27 cellular contexts compared by ENCODE assay signal in genomic region chr3:127072971-127073851, GRCh38.
DNase-seq lines count a peak whose midpoint lies in the region; ATAC-seq and TF ChIP-seq lines count a peak whose summit lies in the region.
"Had no signal": no experiment of that assay in that cellular context is flagged by ENCODE, and none has a peak within 500 bp of the region (broad histone marks: within the 10 kb centered on the region; RNA-seq: fewer than 3 reads in every experiment).

No MANE protein-coding gene starts in this region.

- peak overlapping the region; percentile 70 for H3K27ac ChIP-seq in VCaP
- H3K27ac ChIP-seq in lower lobe of right lung = no peak overlapping the region
- no peak overlapping the region for H3K27ac ChIP-seq in testis
- H3K27ac ChIP-seq in GM23338 (ENCODE audit: low read depth) = no peak overlapping the region
- H3K27ac ChIP-seq: SJSA1 had no signal

- no peak overlapping the region for H3K27ac Mint-ChIP-seq in GM23338
- H3K27ac Mint-ChIP-seq: activated naive CD4-positive, alpha-beta T cell treated with anti-CD3 and anti-CD28 coated beads, Interleukin-2, amount 10 ng/mL, durations not matched to agents 7 days and 5 days; CD4-positive, alpha-beta T cell; naive thymus-derived CD4-positive, alpha-beta T cell; stimulated activated naive CD8-positive, alpha-beta T cell treated with anti-CD3 and anti-CD28 coated beads, Interleukin-15, Interleukin-2, amounts not matched to agents 100 ng/mL and 50 ng/mL, for 24 hours had no signal

- 68 to 72% methylated on average over 11 to 17 of the region's 17 CpGs for WGBS in testis, 2 donors

- no peaks in the 10 kb centered on the region for H3K36me3 ChIP-seq in lower lobe of right lung
- no peaks in the 10 kb centered on the region for H3K36me3 ChIP-seq in testis (ENCODE audit: low read depth, missing control alignments)
- no peaks in the 10 kb centered on the region for H3K36me3 ChIP-seq in GM23338 (ENCODE audit: insufficient read depth)
- H3K36me3 ChIP-seq: SJSA1, tibial artery had no signal

- no peaks in the 10 kb centered on the region for H3F3A ChIP-seq in GM23338 (replicated peaks; ENCODE audit: low read depth)

- DNase-seq in Right ventricle myocardium inferior (ENCODE audit: missing footprints) (no peak), left cardiac atrium (no peak), lower lobe of right lung (peak; percentile 23), testis (peak; percentile 26), GM23338 (ENCODE audit: low spot score) (no peak)
- DNase-seq in activated CD8-positive, alpha-beta memory T cell treated with anti-CD3 and anti-CD28 coated beads, Interleukin-2, amount 50 U/mL, for 4 hours = no peak
- DNase-seq: activated CD4-positive, alpha-beta T cell treated with anti-CD3 and anti-CD28 coated beads, Interleukin-2, amount 50 U/mL, for 4 hours; activated CD8-positive, alpha-beta memory T cell treated with anti-CD3 and anti-CD28 coated beads, Interleukin-2, amount 10 ng/mL, durations not matched to agents 7 days and 5 days; activated naive CD4-positive, alpha-beta T cell treated with anti-CD3 and anti-CD28 coated beads, Interleukin-2, amount 10 ng/mL, durations not matched to agents 7 days and 5 days; CD4-positive, alpha-beta T cell; IMR-90; left colon; MV-4-11; naive thymus-derived CD4-positive, alpha-beta T cell; NCI-H1436 treated with DMSO at 0.1 percent for 48 hours; NCI-H2107; NCI-H446; NCI-H774; stimulated activated CD4-positive, alpha-beta T cell treated with anti-CD3 and anti-CD28 coated beads, Interleukin-1b, Interleukin-23, amount 100 ng/mL, for 48 hours; T-helper 1 cell had no signal

- H3K4me3 Mint-ChIP-seq in GM23338 = no peak overlapping the region
- H3K4me3 Mint-ChIP-seq: activated CD8-positive, alpha-beta memory T cell treated with anti-CD3 and anti-CD28 coated beads, Interleukin-2, amount 10 ng/mL, durations not matched to agents 7 days and 5 days; activated naive CD4-positive, alpha-beta T cell treated with anti-CD3 and anti-CD28 coated beads, Interleukin-2, amount 10 ng/mL, durations not matched to agents 7 days and 5 days; CD4-positive, alpha-beta T cell; naive thymus-derived CD4-positive, alpha-beta T cell; stimulated activated naive CD8-positive, alpha-beta T cell treated with anti-CD3 and anti-CD28 coated beads, Interleukin-15, Interleukin-2, amounts not matched to agents 100 ng/mL and 50 ng/mL, for 24 hours had no signal

- intact Hi-C loops in Right ventricle myocardium inferior (cut with DNase I) (no loop called here), left cardiac atrium (cut with DNase I) (no loop called here), lower lobe of right lung (cut with DNase I) (no loop called here), testis (cut with DNase I; ENCODE audit: low total_unique reads) (no loop called here)

- H3K4me3 ChIP-seq in lower lobe of right lung (no peak overlapping the region), testis (no peak overlapping the region), GM23338 (no peak overlapping the region)
- H3K4me3 ChIP-seq: SJSA1, smooth muscle cell, tibial artery had no signal

- no peaks in the 10 kb centered on the region for H3K9me2 ChIP-seq in GM23338 (ENCODE audit: insufficient read depth)

- H2AFZ ChIP-seq in GM23338 = no peak overlapping the region

- H3K4me2 ChIP-seq in GM23338 = no peak overlapping the region
- H3K4me2 ChIP-seq: smooth muscle cell had no signal

- H3K9me3 Mint-ChIP-seq in GM23338 = peaks cover 10% of the 10 kb centered on the region; the same call in 2 of the 3 replicates
- H3K9me3 Mint-ChIP-seq: activated naive CD4-positive, alpha-beta T cell treated with anti-CD3 and anti-CD28 coated beads, Interleukin-2, amount 10 ng/mL, durations not matched to agents 7 days and 5 days; CD4-positive, alpha-beta T cell; stimulated activated naive CD8-positive, alpha-beta T cell treated with anti-CD3 and anti-CD28 coated beads, Interleukin-15, Interleukin-2, amounts not matched to agents 100 ng/mL and 50 ng/mL, for 24 hours had no signal

- H4K20me1 ChIP-seq in GM23338 (replicated peaks; ENCODE audit: insufficient read depth) = no peaks in the 10 kb centered on the region

- H3K4me1 Mint-ChIP-seq in GM23338 = no peaks in the 10 kb centered on the region; the same call in 2 of the 3 replicates
- H3K4me1 Mint-ChIP-seq: activated naive CD4-positive, alpha-beta T cell treated with anti-CD3 and anti-CD28 coated beads, Interleukin-2, amount 10 ng/mL, durations not matched to agents 7 days and 5 days had no signal

- H3K36me3 Mint-ChIP-seq in GM23338 (ENCODE audit: low read depth) = no peaks in the 10 kb centered on the region
- H3K36me3 Mint-ChIP-seq: activated CD8-positive, alpha-beta memory T cell treated with anti-CD3 and anti-CD28 coated beads, Interleukin-2, amount 10 ng/mL, durations not matched to agents 7 days and 5 days; activated naive CD4-positive, alpha-beta T cell treated with anti-CD3 and anti-CD28 coated beads, Interleukin-2, amount 10 ng/mL, durations not matched to agents 7 days and 5 days; naive thymus-derived CD4-positive, alpha-beta T cell had no signal

- H3K27me3 ChIP-seq in lower lobe of right lung (ENCODE audit: low read depth) (no peaks in the 10 kb centered on the region), testis (no peaks in the 10 kb centered on the region), GM23338 (ENCODE audit: insufficient read depth) (no peaks in the 10 kb centered on the region)

- H3K4me1 ChIP-seq in lower lobe of right lung = peaks cover 11% of the 10 kb centered on the region
- H3K4me1 ChIP-seq in testis = peaks cover 6% of the 10 kb centered on the region
- no peaks in the 10 kb centered on the region for H3K4me1 ChIP-seq in GM23338 (ENCODE audit: insufficient read depth)
- H3K4me1 ChIP-seq: SJSA1 had no signal

- no peaks in the 10 kb centered on the region for H3K79me2 ChIP-seq in GM23338 (replicated peaks; ENCODE audit: insufficient read depth)

- no peak for TF ChIP-seq POLR2A in testis (IDR thresholded peaks at IDR 0.05)

- peaks cover 4% of the 10 kb centered on the region for H3K27me3 Mint-ChIP-seq in GM23338 (ENCODE audit: insufficient read depth, low read depth, poor library complexity)
- H3K27me3 Mint-ChIP-seq: activated naive CD4-positive, alpha-beta T cell treated with anti-CD3 and anti-CD28 coated beads, Interleukin-2, amount 10 ng/mL, durations not matched to agents 7 days and 5 days; CD4-positive, alpha-beta T cell had no signal

- TF ChIP-seq CTCF in VCaP (conservative IDR thresholded peaks at IDR 0.05) (no peak), lower lobe of right lung (IDR thresholded peaks at IDR 0.05) (no peak), testis (IDR thresholded peaks at IDR 0.05) (no peak), GM23338 (conservative IDR thresholded peaks at IDR 0.05; ENCODE audit: low read depth in 2 of 2) (peak in 1 of 2 experiments; percentile 28; a peak in 1 of 4 replicates)

- H3K9me3 ChIP-seq in lower lobe of right lung (no peaks in the 10 kb centered on the region), testis (no peaks in the 10 kb centered on the region)
- H3K9me3 ChIP-seq: SJSA1, tibial artery had no signal

- ATAC-seq in Right ventricle myocardium inferior (peak; percentile 38), left cardiac atrium (no peak), lower lobe of right lung (no peak), GM23338 (no peak; the same call in 2 of the 3 replicates), GM21529 (IDR thresholded peaks at IDR 0.05; ENCODE audit: unreplicated experiment) (no peak)
- ATAC-seq: activated CD8-positive, alpha-beta memory T cell treated with anti-CD3 and anti-CD28 coated beads, Interleukin-2, amount 10 ng/mL, durations not matched to agents 7 days and 5 days; HCT116; left colon; naive thymus-derived CD4-positive, alpha-beta T cell had no signal

TF ChIP-seq in GM23338, 12 proteins besides CTCF, POLR2A, EP300 and RAD21 (continues in another document):
- no peak for TF ChIP-seq EZH2phosphoT487 (IDR thresholded peaks at IDR 0.05; ENCODE audit: unreplicated experiment)
- no peak for TF ChIP-seq JUNB (IDR thresholded peaks at IDR 0.05; ENCODE audit: unreplicated experiment)

Comparison
In these comparisons a context has a peak if more than half of its experiments do, and no peak if none do; other contexts are left out.
1. DNase-seq: peak in lower lobe of right lung (single experiment) and testis (single experiment); none in Right ventricle myocardium inferior (single experiment), left cardiac atrium (single experiment), GM23338 (single experiment) and activated CD8-positive, alpha-beta memory T cell treated with anti-CD3 and anti-CD28 coated beads, Interleukin-2, amount 50 U/mL, for 4 hours (single experiment).